17 cellular contexts compared by ENCODE assay signal in genomic region chr17:18270046-18270850, GRCh38.
"Had no signal": no experiment of that assay in that cellular context is flagged by ENCODE, and none has a peak within 500 bp of the region (broad histone marks: within the 10 kb centered on the region; RNA-seq: fewer than 3 reads in every experiment).

No MANE protein-coding gene starts in this region.

- DNase-seq: activated CD4-positive, alpha-beta memory T cell treated with anti-CD3 and anti-CD28 coated beads, Interleukin-2, amount 10 ng/mL, durations not matched to agents 7 days and 5 days; activated effector memory CD4-positive, alpha-beta T cell treated with anti-CD3 and anti-CD28 coated beads, Interleukin-2, amount 50 U/mL, for 16 hours; activated T-cell treated with anti-CD3 and anti-CD28 coated beads, Interleukin-2, amount 50 U/mL, for 4 hours; aorta; heart right ventricle; left lung; naive thymus-derived CD4-positive, alpha-beta T cell; nucleus accumbens; stimulated activated CD4-positive, alpha-beta T cell treated with anti-CD3 and anti-CD28 coated beads, Interleukin-2, amount 100 ng/mL, for 48 hours; stimulated activated naive CD4-positive, alpha-beta T cell treated with Interleukin-2 at 50 U/mL for 16 hours; substantia nigra had no signal

- H3K27me3 Mint-ChIP-seq: activated CD4-positive, alpha-beta memory T cell treated with anti-CD3 and anti-CD28 coated beads, Interleukin-2, amount 10 ng/mL, durations not matched to agents 7 days and 5 days; dendritic cell treated with granulocyte-macrophage colony-stimulating factor and Interleukin-4, amounts not matched to agents 40 ng/mL and 50 ng/mL, for 4 days; naive thymus-derived CD4-positive, alpha-beta T cell had no signal

- H3K9me3 Mint-ChIP-seq: activated CD4-positive, alpha-beta memory T cell treated with anti-CD3 and anti-CD28 coated beads, Interleukin-2, amount 10 ng/mL, durations not matched to agents 7 days and 5 days; activated T-cell treated with anti-CD3 and anti-CD28 coated beads, Interleukin-2, amount 50 U/mL, for 4 hours; dendritic cell treated with granulocyte-macrophage colony-stimulating factor and Interleukin-4, amounts not matched to agents 40 ng/mL and 50 ng/mL, for 4 days; naive thymus-derived CD4-positive, alpha-beta T cell had no signal

- H3K27ac ChIP-seq: gastroesophageal sphincter, heart right ventricle, left lung, tibial nerve, vagina, VCaP had no signal

- FAIRE-seq: keratinocyte had no signal

- H3K4me1 ChIP-seq: left lung, vagina had no signal

- H3K4me3 ChIP-seq: gastroesophageal sphincter, heart right ventricle, left lung, tibial nerve, vagina had no signal

- H3K27ac Mint-ChIP-seq: activated CD4-positive, alpha-beta memory T cell treated with anti-CD3 and anti-CD28 coated beads, Interleukin-2, amount 10 ng/mL, durations not matched to agents 7 days and 5 days; dendritic cell treated with granulocyte-macrophage colony-stimulating factor and Interleukin-4, amounts not matched to agents 40 ng/mL and 50 ng/mL, for 4 days had no signal

- H3K9me3 ChIP-seq: gastroesophageal sphincter, heart right ventricle, left lung, tibial nerve, vagina had no signal

- H3K27me3 ChIP-seq: gastroesophageal sphincter, heart right ventricle, left lung, tibial nerve, vagina had no signal

- H3K4me3 Mint-ChIP-seq: activated CD4-positive, alpha-beta memory T cell treated with anti-CD3 and anti-CD28 coated beads, Interleukin-2, amount 10 ng/mL, durations not matched to agents 7 days and 5 days; activated T-cell treated with anti-CD3 and anti-CD28 coated beads, Interleukin-2, amount 50 U/mL, for 4 hours; dendritic cell treated with granulocyte-macrophage colony-stimulating factor and Interleukin-4, amounts not matched to agents 40 ng/mL and 50 ng/mL, for 4 days; naive thymus-derived CD4-positive, alpha-beta T cell had no signal

- ATAC-seq: activated T-cell treated with anti-CD3 and anti-CD28 coated beads, Interleukin-2, amount 50 U/mL, for 4 hours; gastroesophageal sphincter; left lung; naive thymus-derived CD4-positive, alpha-beta T cell had no signal
